In genomic region chr2:230777681-230778080, GRCh38 we compare ENCODE assay signal across 11 cellular contexts.
DNase-seq lines count a peak whose midpoint lies in the region; ATAC-seq and TF ChIP-seq lines count a peak whose summit lies in the region.
"Had no signal": no experiment of that assay in that cellular context is flagged by ENCODE, and none has a peak within 500 bp of the region (broad histone marks: within the 10 kb centered on the region; RNA-seq: fewer than 3 reads in every experiment).

No MANE protein-coding gene starts in this region.

- peak overlapping the region; percentile 29 to 33 for H3K4me3 Mint-ChIP-seq in activated T-cell treated with anti-CD3 and anti-CD28 coated beads, Interleukin-2, amount 50 U/mL, for 72 hours
- no peak overlapping the region for H3K4me3 Mint-ChIP-seq in T-cell
- no peak overlapping the region for H3K4me3 Mint-ChIP-seq in H9
- H3K4me3 Mint-ChIP-seq: activated T-cell treated with anti-CD3 and anti-CD28 coated beads, Interleukin-2, amount 50 U/mL, for 4 hours had no signal

- no peak overlapping the region for H4K8ac ChIP-seq in H9 (replicated peaks; ENCODE audit: insufficient read length, low read depth, low read length)

- H2BK120ac ChIP-seq in H9 (ENCODE audit: low read depth, low read length, poor library complexity, severe bottlenecking) = no peak overlapping the region

- POLR2A ChIA-PET in T-cell (lab: Charles Lee) = no interaction called here

- peaks cover 82% of the 10 kb centered on the region for H3K4me1 Mint-ChIP-seq in activated T-cell treated with anti-CD3 and anti-CD28 coated beads, Interleukin-2, amount 50 U/mL, for 72 hours (ENCODE audit: low read depth)
- H3K4me1 Mint-ChIP-seq in T-cell (peaks cover 89 to 93% (median 93%) of the 10 kb centered on the region in 3 donors), H9 (peaks cover 8 to 9% of the 10 kb centered on the region in 2 experiments)

- H4K20me1 ChIP-seq in H9 (ENCODE audit: control insufficient read depth, insufficient read depth, insufficient read length) = no peaks in the 10 kb centered on the region

- no peak overlapping the region for H3K4ac ChIP-seq in H9 (ENCODE audit: low read depth, low read length)

- H3K79me1 ChIP-seq in H9 (ENCODE audit: insufficient read depth, low read depth, low read length, poor library complexity, severe bottlenecking) = no peaks in the 10 kb centered on the region

- peaks cover 17 to 37% of the 10 kb centered on the region in 2 donors for H3K36me3 Mint-ChIP-seq in activated T-cell treated with anti-CD3 and anti-CD28 coated beads, Interleukin-2, amount 50 U/mL, for 72 hours (ENCODE audit: insufficient read depth in 2 of 2)
- H3K36me3 Mint-ChIP-seq in T-cell = peaks cover 48% of the 10 kb centered on the region
- peaks cover 0 to 11% (median 9%) of the 10 kb centered on the region in 3 experiments; a peak in 5 of 7 replicates for H3K36me3 Mint-ChIP-seq in H9 (ENCODE audit: insufficient read depth in 1 of 3, low read depth in 3 of 3)

- no peak overlapping the region for H3K18ac ChIP-seq in H9 (ENCODE audit: insufficient read length, low read depth, low read length)

- no peak overlapping the region for H2AK5ac ChIP-seq in H9 (ENCODE audit: insufficient read length, low read length)

- no peaks in the 10 kb centered on the region for H3K27me3 Mint-ChIP-seq in activated T-cell treated with anti-CD3 and anti-CD28 coated beads, Interleukin-2, amount 50 U/mL, for 72 hours (ENCODE audit: low read depth)
- H3K27me3 Mint-ChIP-seq in T-cell (no peaks in the 10 kb centered on the region), H9 (ENCODE audit: low read depth) (no peaks in the 10 kb centered on the region)

- no peaks in the 10 kb centered on the region for H3K9me3 ChIP-seq in H9 (ENCODE audit: control insufficient read depth, low read depth, low read length)
- H3K9me3 ChIP-seq: suprapubic skin had no signal

- CTCF ChIA-PET in T-cell (lab: Charles Lee) = interaction anchor here in 1 of 2 donors (0.8 to 1.0 kb wide), 2 partner anchors 11 to 16 kb away, joined by 3 to 4 read pairs; no protein-coding TSS in a partner anchor

- H3K9me3 Mint-ChIP-seq in activated T-cell treated with anti-CD3 and anti-CD28 coated beads, Interleukin-2, amount 50 U/mL, for 72 hours = no peaks in the 10 kb centered on the region
- no peaks in the 10 kb centered on the region for H3K9me3 Mint-ChIP-seq in T-cell
- no peaks in the 10 kb centered on the region for H3K9me3 Mint-ChIP-seq in H9
- H3K9me3 Mint-ChIP-seq: activated T-cell treated with anti-CD3 and anti-CD28 coated beads, Interleukin-2, amount 50 U/mL, for 4 hours had no signal

- H2BK5ac ChIP-seq in H9 (ENCODE audit: insufficient read length, low read length) = no peak overlapping the region

- H3K23me2 ChIP-seq in H9 (ENCODE audit: insufficient read length, low read depth, low read length, poor library complexity, severe bottlenecking) = no peaks in the 10 kb centered on the region

- no peak for ATAC-seq in activated T-cell treated with anti-CD3 and anti-CD28 coated beads, Interleukin-2, amount 50 U/mL, for 72 hours (replicated peaks in 1 of 2)
- ATAC-seq in T-cell (replicated peaks in 1 of 4) = no peak
- ATAC-seq: activated T-cell treated with anti-CD3 and anti-CD28 coated beads, Interleukin-2, amount 50 U/mL, for 4 hours had no signal

- no peak overlapping the region for H3K4me3 ChIP-seq in epithelial cell of esophagus (ENCODE audit: low read length)
- no peak overlapping the region for H3K4me3 ChIP-seq in skin epidermis
- H3K4me3 ChIP-seq: suprapubic skin had no signal

- H3K27me3 ChIP-seq in H9 (ENCODE audit: insufficient read depth, low read length) = no peaks in the 10 kb centered on the region
- H3K27me3 ChIP-seq: suprapubic skin had no signal

- H2AFZ ChIP-seq in H9 (ENCODE audit: low read length) = no peak overlapping the region

- H2BK20ac ChIP-seq in H9 (ENCODE audit: low read depth, low read length, poor library complexity, severe bottlenecking) = no peak overlapping the region

- TF ChIP-seq CTCF in epithelial cell of esophagus (IDR thresholded peaks at IDR 0.05; ENCODE audit: insufficient read depth, low read depth, low read length, missing control alignments) (no peak), H9 (conservative IDR thresholded peaks at IDR 0.05) (no peak)

- DNase-seq in activated T-cell treated with anti-CD3 and anti-CD28 coated beads, Interleukin-2, amount 50 U/mL, for 72 hours = no peak
- DNase-seq in activated T-cell treated with anti-CD3 and anti-CD28 coated beads for 4 hours = no peak
- DNase-seq in T-cell = no peak
- peak; percentile 85 for DNase-seq in epithelial cell of esophagus (ENCODE audit: low read depth)
- DNase-seq in H9 = no peak
- no peak for DNase-seq in NCI-H1105 (lab: John Stamatoyannopoulos, UW)
- no peak for DNase-seq in amniotic stem cell (lab: John Stamatoyannopoulos, UW)
- DNase-seq: activated T-cell treated with anti-CD3 and anti-CD28 coated beads, Interleukin-2, amount 50 U/mL, for 4 hours; NCI-H1694 had no signal

- H3K4me1 ChIP-seq in H9 (ENCODE audit: insufficient read depth, low read length) = no peaks in the 10 kb centered on the region

- no peak overlapping the region for H3K23ac ChIP-seq in H9 (ENCODE audit: insufficient read length, low read depth, low read length)

- WGBS in H9 (ENCODE audit: extremely low coverage, insufficient read length, low lambda C conversion rate) = no CpG with 5 or more reads among the region's 3 CpGs

- no peak overlapping the region for H4K5ac ChIP-seq in H9 (ENCODE audit: insufficient read length, low read depth, low read length)

- no peak overlapping the region for H3T11ph ChIP-seq in H9 (ENCODE audit: low read length)

- peak overlapping the region; percentile 63 for H3K27ac Mint-ChIP-seq in activated T-cell treated with anti-CD3 and anti-CD28 coated beads, Interleukin-2, amount 50 U/mL, for 72 hours
- peak overlapping the region; percentile 83 to 85 for H3K27ac Mint-ChIP-seq in T-cell
- H3K27ac Mint-ChIP-seq in H9 = no peak overlapping the region; a peak in 1 of 7 replicates

- H2BK12ac ChIP-seq in H9 (ENCODE audit: insufficient read length, low read depth, low read length) = no peak overlapping the region

- H3K27ac ChIP-seq in skin epidermis (peak overlapping the region in 11 of 21 experiments; percentile 7 to 69 (median 48)), H9 (ENCODE audit: insufficient read length, low read depth, low read length) (no peak overlapping the region)
- H3K27ac ChIP-seq: suprapubic skin had no signal

- no peak overlapping the region for H3K9ac ChIP-seq in H9 (ENCODE audit: extremely low read depth, insufficient read length, low read length)

- H3K4me2 ChIP-seq in H9 (ENCODE audit: insufficient read depth, insufficient read length, low read length) = no peak overlapping the region

- H3K14ac ChIP-seq in H9 (ENCODE audit: insufficient read depth, low read length) = no peak overlapping the region

- H4K91ac ChIP-seq in H9 (ENCODE audit: insufficient read length, low read depth, low read length) = no peak overlapping the region

- peaks cover 1% of the 10 kb centered on the region; the same call in 1 of the 2 replicates for H3K79me2 ChIP-seq in H9 (ENCODE audit: insufficient read depth, low read length)

- no peak overlapping the region for H2BK15ac ChIP-seq in H9 (ENCODE audit: low read depth, low read length)

- no peak overlapping the region for H3K56ac ChIP-seq in H9 (ENCODE audit: insufficient read length, low read depth, low read length)

Comparison
In these comparisons a context has a peak if more than half of its experiments do, and no peak if none do; other contexts are left out.
1. H3K27ac Mint-ChIP-seq: peak in activated T-cell treated with anti-CD3 and anti-CD28 coated beads, Interleukin-2, amount 50 U/mL, for 72 hours (single experiment) and T-cell (2 of 2); none in H9 (0 of 3).
2. H3K4me3 Mint-ChIP-seq: peak in activated T-cell treated with anti-CD3 and anti-CD28 coated beads, Interleukin-2, amount 50 U/mL, for 72 hours (2 of 2); none in T-cell (0 of 3) and H9 (0 of 2).